2 cellular contexts compared by ENCODE assay signal in genomic region chr2:86398911-86399474, GRCh38.
TF ChIP-seq lines count a peak whose summit lies in the region.

No MANE protein-coding gene starts in this region.

TF ChIP-seq in H1, 55 proteins besides CTCF, POLR2A, EP300 and RAD21 (continued from another document):
- TF ChIP-seq CTBP2 (IDR thresholded peaks at IDR 0.05; ENCODE audit: borderline replicate concordance, insufficient read depth, insufficient read length, low read length) (no peak), TCF12 (IDR thresholded peaks at IDR 0.05; ENCODE audit: low read depth, low read length) (no peak), HDAC2 (IDR thresholded peaks at IDR 0.05; ENCODE audit: borderline replicate concordance in 1 of 2, low read depth in 2 of 2, low read length in 2 of 2) (no peak), SAP30 (IDR thresholded peaks at IDR 0.05; ENCODE audit: insufficient read depth, insufficient replicate concordance, low read length) (no peak), TEAD4 (IDR thresholded peaks at IDR 0.05; ENCODE audit: low read depth, low read length) (no peak), YY1 (IDR thresholded peaks at IDR 0.05; ENCODE audit: low read depth, low read length) (no peak), POU5F1 (IDR thresholded peaks at IDR 0.05; ENCODE audit: low read depth, low read length) (no peak), KDM4A (IDR thresholded peaks at IDR 0.05; ENCODE audit: low read depth, low read length, severe bottlenecking) (no peak), SIX5 (IDR thresholded peaks at IDR 0.05; ENCODE audit: low read depth, low read length) (no peak), KDM1A (IDR thresholded peaks at IDR 0.05; ENCODE audit: borderline replicate concordance, low read length) (no peak), NRF1 (IDR thresholded peaks at IDR 0.05; ENCODE audit: low read depth, low read length) (no peak), MAFK (IDR thresholded peaks at IDR 0.05; ENCODE audit: low read depth, low read length) (no peak), BACH1 (IDR thresholded peaks at IDR 0.05; ENCODE audit: low read length) (no peak), RXRA (IDR thresholded peaks at IDR 0.05; ENCODE audit: insufficient read depth, low read depth, low read length) (no peak), GTF2F1 (IDR thresholded peaks at IDR 0.05; ENCODE audit: borderline replicate concordance, low read depth, low read length) (no peak)
- TF ChIP-seq, protein P1, sequence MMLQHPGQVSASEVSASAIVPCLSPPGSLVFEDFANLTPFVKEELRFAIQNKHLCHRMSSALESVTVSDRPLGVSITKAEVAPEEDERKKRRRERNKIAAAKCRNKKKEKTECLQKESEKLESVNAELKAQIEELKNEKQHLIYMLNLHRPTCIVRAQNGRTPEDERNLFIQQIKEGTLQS (IDR thresholded peaks at IDR 0.05; ENCODE audit: insufficient read depth, low read depth, low read length): no peak
- TF ChIP-seq, protein P2, sequence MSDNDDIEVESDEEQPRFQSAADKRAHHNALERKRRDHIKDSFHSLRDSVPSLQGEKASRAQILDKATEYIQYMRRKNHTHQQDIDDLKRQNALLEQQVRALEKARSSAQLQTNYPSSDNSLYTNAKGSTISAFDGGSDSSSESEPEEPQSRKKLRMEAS (IDR thresholded peaks at IDR 0.05): no peak
TF ChIP-seq in H1: peak in this region for 0.

TF ChIP-seq in GM12891, 5 proteins besides CTCF, POLR2A, EP300 and RAD21 (continued from another document):
- TF ChIP-seq TAF1 (IDR thresholded peaks at IDR 0.05; ENCODE audit: low read depth, low read length): no peak
- TF ChIP-seq POU2F2 (IDR thresholded peaks at IDR 0.05; ENCODE audit: low read depth, low read length): no peak
- TF ChIP-seq PAX5 (IDR thresholded peaks at IDR 0.05; ENCODE audit: insufficient read depth, low read length, severe bottlenecking): no peak
